Comparison of ENCODE assay signal across 8 cellular contexts in genomic region chr19:46487802-46488445, GRCh38. TPM values are rescaled to one million over a fixed set of nuclear protein-coding genes. Genes with fewer than 3 reads are reported as not detected.
DNase-seq lines count a peak whose midpoint lies in the region; ATAC-seq, FAIRE-seq and TF ChIP-seq lines count a peak whose summit lies in the region.

No MANE protein-coding gene starts in this region.

- peaks cover 6% of the 10 kb centered on the region; the same call in 1 of the 2 replicates for H3K9me3 ChIP-seq in AG04450 (ENCODE audit: control insufficient read depth, insufficient read depth, low read length)
- no peaks in the 10 kb centered on the region for H3K9me3 ChIP-seq in H1 (ENCODE audit: insufficient read depth in 2 of 2, low read depth in 1 of 2, low read length in 1 of 2)

- H2BK15ac ChIP-seq in H1 (ENCODE audit: low read length) (no peak overlapping the region), mesendoderm (replicated peaks; ENCODE audit: low read depth) (no peak overlapping the region)

- peaks cover 38% of the 10 kb centered on the region for H3K27me3 ChIP-seq in AG04450 (ENCODE audit: control insufficient read depth, insufficient read depth, low read length)
- H3K27me3 ChIP-seq in GM23338 (ENCODE audit: insufficient read depth) = peaks cover 68% of the 10 kb centered on the region
- H3K27me3 ChIP-seq in H1 (replicated peaks in 1 of 4; ENCODE audit: control insufficient read depth in 3 of 4, extremely low read depth in 1 of 4, insufficient read depth in 3 of 4, low read length in 3 of 4) = peaks cover 21 to 64% (median 53%) of the 10 kb centered on the region in 4 experiments
- peaks cover 30% of the 10 kb centered on the region for H3K27me3 ChIP-seq in mesendoderm (ENCODE audit: insufficient read depth, low read length, poor library complexity)

- H4K8ac ChIP-seq in H1 (ENCODE audit: extremely low read depth, insufficient read depth, low read length) = peak overlapping the region; percentile 37; the same call in 1 of the 2 replicates
- no peak overlapping the region for H4K8ac ChIP-seq in mesendoderm (ENCODE audit: low read depth, low read length)

- TF ChIP-seq CTCF in AG04450 (IDR thresholded peaks at IDR 0.05; ENCODE audit: low read depth, low read length) (peak; percentile 96), GM23338 (conservative IDR thresholded peaks at IDR 0.05; ENCODE audit: low read depth in 2 of 2) (peak; percentile 88 to 96), H1 (IDR thresholded peaks at IDR 0.05; ENCODE audit: control extremely low read depth in 1 of 3, insufficient read depth in 1 of 3, low read depth in 1 of 3, low read length in 3 of 3) (peak; percentile 91 to 98 (median 97))

- TF ChIP-seq EP300 in H1 (IDR thresholded peaks at IDR 0.05; ENCODE audit: borderline replicate concordance in 1 of 2, low read depth in 2 of 2, low read length in 2 of 2) = no peak

- H2BK5ac ChIP-seq in H1 (ENCODE audit: low read depth, low read length) (no peak overlapping the region), mesendoderm (ENCODE audit: low read length) (no peak overlapping the region)

- H4K20me1 ChIP-seq in GM23338 (replicated peaks; ENCODE audit: insufficient read depth) (no peaks in the 10 kb centered on the region), H1 (replicated peaks in 1 of 2; ENCODE audit: control insufficient read depth in 1 of 2, insufficient read depth in 2 of 2, low read length in 2 of 2) (peaks cover 3 to 6% of the 10 kb centered on the region in 2 experiments)

- H3K27ac Mint-ChIP-seq in GM23338 = no peak overlapping the region
- no peak overlapping the region for H3K27ac Mint-ChIP-seq in activated CD8-positive, alpha-beta T cell treated with anti-CD3 and anti-CD28 coated beads, Interleukin-2, amount 10 ng/mL, durations not matched to agents 7 days and 5 days

- H3K23ac ChIP-seq in H1 (ENCODE audit: insufficient read length) = no peak overlapping the region
- H3K23ac ChIP-seq in mesendoderm (ENCODE audit: low read length) = no peak overlapping the region

- no peaks in the 10 kb centered on the region for H3K36me3 Mint-ChIP-seq in GM23338 (ENCODE audit: low read depth)
- H3K36me3 Mint-ChIP-seq in activated CD8-positive, alpha-beta T cell treated with anti-CD3 and anti-CD28 coated beads, Interleukin-2, amount 10 ng/mL, durations not matched to agents 7 days and 5 days (ENCODE audit: low read depth) = no peaks in the 10 kb centered on the region

- peak overlapping the region; percentile 81 for H3K4me3 Mint-ChIP-seq in GM23338
- no peak overlapping the region for H3K4me3 Mint-ChIP-seq in activated CD8-positive, alpha-beta T cell treated with anti-CD3 and anti-CD28 coated beads, Interleukin-2, amount 10 ng/mL, durations not matched to agents 7 days and 5 days

- H3K27me3 Mint-ChIP-seq in GM23338 (ENCODE audit: insufficient read depth, low read depth, poor library complexity) = peaks cover 64% of the 10 kb centered on the region
- peaks cover 55% of the 10 kb centered on the region for H3K27me3 Mint-ChIP-seq in activated CD8-positive, alpha-beta T cell treated with anti-CD3 and anti-CD28 coated beads, Interleukin-2, amount 10 ng/mL, durations not matched to agents 7 days and 5 days (ENCODE audit: low read depth)

- peaks cover 22% of the 10 kb centered on the region for H3K4me1 Mint-ChIP-seq in GM23338
- peaks cover 9% of the 10 kb centered on the region for H3K4me1 Mint-ChIP-seq in activated CD8-positive, alpha-beta T cell treated with anti-CD3 and anti-CD28 coated beads, Interleukin-2, amount 10 ng/mL, durations not matched to agents 7 days and 5 days (ENCODE audit: low read depth)

- CTCF ChIA-PET in AG04450 (lab: Charles Lee) = interaction anchor here (0.9 to 6.0 kb wide), 8 partner anchors 10 to 205 kb away, joined by 3 to 103 read pairs (median 4); partner anchors contain the start of gene CCDC8
- CTCF ChIA-PET in activated CD8-positive, alpha-beta T cell treated with anti-CD3 and anti-CD28 coated beads, Interleukin-2, amount 10 ng/mL, durations not matched to agents 7 days and 5 days (lab: Charles Lee) = interaction anchor here (0.6 to 2.8 kb wide), 10 partner anchors 14 to 208 kb away, joined by 3 to 23 read pairs (median 4); partner anchors contain the start of gene PPP5C
- CTCF ChIA-PET in H1 (lab: Charles Lee; ENCODE audit: partially characterized antibody) = interaction anchor here (0.8 to 6.7 kb wide), 28 partner anchors 9 to 208 kb away, joined by 3 to 254 read pairs (median 5); partner anchors contain the start of genes PNMA8A and PNMA8B

- no peak overlapping the region for H2BK120ac ChIP-seq in H1 (replicated peaks; ENCODE audit: low read depth, low read length)
- H2BK120ac ChIP-seq in mesendoderm (ENCODE audit: low read depth, low read length) = no peak overlapping the region

- 6% methylated on average over 27 of the region's 38 CpGs; no CpG with 5 or more reads in 1 of the 2 experiments for WGBS in H1 (ENCODE audit: extremely low coverage in 1 of 2, insufficient coverage in 1 of 2, insufficient read length in 1 of 2, insufficient replicate concordance in 2 of 2, low coverage in 1 of 2, low lambda C conversion rate in 2 of 2, missing lambda C conversion rate in 1 of 2), 2 experiments
- WGBS in mesendoderm (ENCODE audit: extremely low coverage, insufficient coverage, low lambda C conversion rate) = no CpG with 5 or more reads among the region's 38 CpGs

- peak overlapping the region; percentile 55; the same call in 1 of the 2 replicates for H2BK12ac ChIP-seq in H1 (ENCODE audit: low read depth, low read length)

- H3K79me1 ChIP-seq in H1 (ENCODE audit: low read depth, low read length) = no peaks in the 10 kb centered on the region
- H3K79me1 ChIP-seq in mesendoderm (ENCODE audit: low read length) = no peaks in the 10 kb centered on the region

- H3K23me2 ChIP-seq in H1 (ENCODE audit: low read depth, low read length) = peaks cover 6% of the 10 kb centered on the region; the same call in 1 of the 2 replicates

- no peak overlapping the region for H3K14ac ChIP-seq in H1 (ENCODE audit: insufficient read length)

- H3K4ac ChIP-seq in H1 (replicated peaks; ENCODE audit: insufficient read length, low read depth, low read length) = no peak overlapping the region
- H3K4ac ChIP-seq in mesendoderm (ENCODE audit: low read depth, low read length) = no peak overlapping the region

- H4K5ac ChIP-seq in H1 (ENCODE audit: insufficient read length, low read depth, low read length) (no peak overlapping the region), mesendoderm (ENCODE audit: low read length) (no peak overlapping the region)

- H3K9me3 Mint-ChIP-seq in GM23338 = no peaks in the 10 kb centered on the region
- H3K9me3 Mint-ChIP-seq in activated CD8-positive, alpha-beta T cell treated with anti-CD3 and anti-CD28 coated beads, Interleukin-2, amount 10 ng/mL, durations not matched to agents 7 days and 5 days (ENCODE audit: insufficient read depth) = no peaks in the 10 kb centered on the region

- H3K79me2 ChIP-seq in GM23338 (replicated peaks; ENCODE audit: insufficient read depth) = no peaks in the 10 kb centered on the region
- no peaks in the 10 kb centered on the region for H3K79me2 ChIP-seq in H1 (ENCODE audit: control insufficient read depth in 1 of 2, insufficient read depth in 2 of 2, low read length in 2 of 2)
- H3K79me2 ChIP-seq in mesendoderm (ENCODE audit: control insufficient read depth, insufficient read depth, low read length) = no peaks in the 10 kb centered on the region

- no peak overlapping the region for H4K91ac ChIP-seq in H1 (replicated peaks; ENCODE audit: insufficient read length, low read length)

- peak; percentile 98 to 99 for TF ChIP-seq RAD21 in H1 (IDR thresholded peaks at IDR 0.05 in 1 of 2, conservative IDR thresholded peaks at IDR 0.05 in 1 of 2; ENCODE audit: low read depth in 2 of 2, low read length in 2 of 2)

- H3K4me1 ChIP-seq in GM23338 (ENCODE audit: insufficient read depth) = peaks cover 21% of the 10 kb centered on the region; the same call in 1 of the 2 replicates
- peaks cover 0 to 23% (median 14%) of the 10 kb centered on the region in 4 experiments; a peak in 6 of 7 replicates for H3K4me1 ChIP-seq in H1 (replicated peaks in 1 of 4; ENCODE audit: control insufficient read depth in 3 of 4, insufficient read depth in 4 of 4, low read length in 3 of 4)
- no peaks in the 10 kb centered on the region for H3K4me1 ChIP-seq in mesendoderm (ENCODE audit: control insufficient read depth, low read depth, low read length)

- H3K4me2 ChIP-seq in GM23338 = peak overlapping the region; percentile 89
- H3K4me2 ChIP-seq in H1 (ENCODE audit: insufficient read depth in 1 of 2, low read depth in 2 of 2, low read length in 2 of 2) = peak overlapping the region; percentile 53 to 74
- peak overlapping the region; percentile 54 for H3K4me2 ChIP-seq in mesendoderm (ENCODE audit: low read length)

- H3K9me2 ChIP-seq in GM23338 (ENCODE audit: insufficient read depth) = no peaks in the 10 kb centered on the region

- H2AK5ac ChIP-seq in H1 (ENCODE audit: low read depth, low read length) = no peak overlapping the region
- no peak overlapping the region for H2AK5ac ChIP-seq in mesendoderm (ENCODE audit: low read length)

- H3K27ac ChIP-seq in AG04450 (ENCODE audit: low read depth, low read length) = no peak overlapping the region
- no peak overlapping the region for H3K27ac ChIP-seq in GM23338 (ENCODE audit: low read depth)
- H3K27ac ChIP-seq in H1 (ENCODE audit: low read depth, low read length) = no peak overlapping the region
- H3K27ac ChIP-seq in mesendoderm (ENCODE audit: low read depth, low read length) = no peak overlapping the region

- DNase-seq in AG04450 (ENCODE audit: low read depth, low spot score) (no peak), GM23338 (ENCODE audit: low spot score) (peak; percentile 93), NCI-H526 treated with DMSO at 0.1 percent for 48 hours (lab: John Stamatoyannopoulos, UW) (peak; percentile 11), H1 (ENCODE audit: low read depth in 1 of 2, low spot score in 2 of 2) (peak; percentile 39 to 98), mesendoderm (peak; percentile 72)
- DNase-seq in activated CD8-positive, alpha-beta T cell treated with anti-CD3 and anti-CD28 coated beads, Interleukin-2, amount 10 ng/mL, durations not matched to agents 7 days and 5 days = peak; percentile 82
- peak; percentile 79 for DNase-seq in stimulated activated CD8-positive, alpha-beta memory T cell treated with anti-CD3 and anti-CD28 coated beads, Interleukin-15, amount 100 ng/mL, for 24 hours (ENCODE audit: low read depth)

- H3K18ac ChIP-seq in H1 (ENCODE audit: extremely low read depth, low read length) = no peak overlapping the region; the same call in 1 of the 2 replicates
- H3K18ac ChIP-seq in mesendoderm (ENCODE audit: low read length) = no peak overlapping the region

- H3K36me3 ChIP-seq in GM23338 (ENCODE audit: insufficient read depth) (no peaks in the 10 kb centered on the region), H1 (ENCODE audit: control insufficient read depth in 2 of 4, insufficient read depth in 4 of 4, low read length in 3 of 4) (no peaks in the 10 kb centered on the region), mesendoderm (ENCODE audit: control insufficient read depth, insufficient read depth, low read length) (no peaks in the 10 kb centered on the region)

- H2AFZ ChIP-seq in GM23338 = peak overlapping the region; percentile 92
- H2AFZ ChIP-seq in H1 (ENCODE audit: low read length) = peak overlapping the region; percentile 60; the same call in 1 of the 2 replicates

- H3K4me3 ChIP-seq in AG04450 (ENCODE audit: low read depth, low read length) (peak overlapping the region; percentile 52), GM23338 (peak overlapping the region; percentile 63), H1 (ENCODE audit: extremely low read depth in 1 of 4, insufficient read depth in 2 of 4, low read depth in 3 of 4, low read length in 4 of 4) (peak overlapping the region in 3 of 4 experiments; percentile 31 to 50 (median 43); a peak in 6 of 8 replicates), mesendoderm (ENCODE audit: low read length) (no peak overlapping the region)

- H3K9ac ChIP-seq in H1 (replicated peaks in 1 of 4; ENCODE audit: extremely low read depth in 1 of 4, low read depth in 3 of 4, low read length in 3 of 4) (no peak overlapping the region; a peak in 1 of 7 replicates), mesendoderm (ENCODE audit: low read length) (peak overlapping the region; percentile 47)

- 0 out of 2 replicates have a peak, but pooled peaks cover 3% of the 10 kb centered on the region for H3F3A ChIP-seq in GM23338 (replicated peaks; ENCODE audit: low read depth)

- ATAC-seq in GM23338 (peak; percentile 63), GM21447 (IDR thresholded peaks at IDR 0.05; ENCODE audit: unreplicated experiment) (no peak)
- ATAC-seq in activated CD8-positive, alpha-beta T cell treated with anti-CD3 and anti-CD28 coated beads, Interleukin-2, amount 10 ng/mL, durations not matched to agents 7 days and 5 days = peak; percentile 78

- H3K56ac ChIP-seq in H1 (replicated peaks; ENCODE audit: insufficient read length, low read depth, low read length) (no peak overlapping the region), mesendoderm (ENCODE audit: low read length) (peak overlapping the region; percentile 62)

- POLR2A ChIA-PET in AG04450 (lab: Yijun Ruan, JAX) = interaction anchor here (1.6 kb wide), 1 partner anchor 74 kb away, joined by 4 read pairs; the partner anchor contains the start of gene CCDC8
- POLR2A ChIA-PET in activated CD8-positive, alpha-beta T cell treated with anti-CD3 and anti-CD28 coated beads, Interleukin-2, amount 10 ng/mL, durations not matched to agents 7 days and 5 days (lab: Charles Lee) = interaction anchor here (0.6 kb wide), 1 partner anchor 86 kb away, joined by 6 read pairs; no protein-coding TSS in a partner anchor
- POLR2A ChIA-PET in H1 (lab: Charles Lee; ENCODE audit: partially characterized antibody) = interaction anchor here (0.7 to 1.7 kb wide), 7 partner anchors 10 to 227 kb away, joined by 3 to 6 read pairs (median 4); partner anchors contain the start of gene CCDC8

- FAIRE-seq in H1 (lab: Jason Lieb, UNC) = peak; percentile 52

- H2BK20ac ChIP-seq in H1 (ENCODE audit: low read length) = 0 out of 2 replicates have a peak overlapping the region, but pooled peaks have one; percentile 1

- no peak for TF ChIP-seq POLR2A in H1 (IDR thresholded peaks at IDR 0.05; ENCODE audit: control extremely low read depth in 1 of 2, low read depth in 2 of 2, low read length in 2 of 2)

RNA-seq across cellular contexts. Expression of gene PNMA8B, which starts 7.7 kb away (rescaled TPM):
- polyA plus RNA-seq in AG04450 (2011; rRNA removed) (0.17 and 0.24 TPM in 2 replicates), GM23338 (2016; fragmentation: Nextera tagmentation; extraction: Ambion mirVana) (0.44 and 0.80 TPM in 2 replicates), H1 (2011; rRNA removed) (0.48 and 0.94 TPM in 2 replicates)
- polyA minus RNA-seq in AG04450 (2011; rRNA and poly(A)+ RNA removed) = 0.26 and 0.37 TPM in 2 replicates
- 1.6 and 1.7 TPM in 2 replicates for total RNA-seq in GM23338 (2014; rRNA removed; shearing (Covaris generic))
- total RNA-seq in activated CD8-positive, alpha-beta T cell treated with anti-CD3 and anti-CD28 coated beads, Interleukin-2, amount 10 ng/mL, durations not matched to agents 7 days and 5 days = under 1 TPM in 1 of 2 experiments, not detected in 1; 0.05 TPM
- total RNA-seq in H1 (2021; fragmentation: NEBNext Ultra II Directional; extraction: Animal tissue kit (Norgen Biotek cat#: 25700)) = 1.2 and 1.4 TPM in 2 replicates
- 0.75 TPM for polyA plus RNA-seq in H1 (2011; cell fraction: cytosol; rRNA removed)
- 1.4 TPM for polyA plus RNA-seq in H1 (2011; cell fraction: nucleus; rRNA removed)
- 1.4 to 1.8 TPM (median 1.6 TPM) in 4 replicates for polyA plus RNA-seq in H1 (2012, experiment 1 of 2)
- 1.1 TPM for polyA plus RNA-seq in H1 (2012, experiment 2 of 2)
- polyA plus RNA-seq in H1 (2013, experiment 1 of 2) = 0.69 TPM
- 0.72 TPM for polyA plus RNA-seq in H1 (2013, experiment 2 of 2)
- 0.68 and 0.88 TPM in 2 replicates for polyA minus RNA-seq in H1 (2011; rRNA and poly(A)+ RNA removed)
- polyA minus RNA-seq in H1 (2011; cell fraction: cytosol; rRNA and poly(A)+ RNA removed) = 1.2 TPM
- polyA minus RNA-seq in H1 (2011; cell fraction: nucleus; rRNA and poly(A)+ RNA removed) = 1.3 TPM
- 0.10 TPM for polyA plus RNA-seq in mesendoderm (2013, experiment 1 of 2)
- polyA plus RNA-seq in mesendoderm (2013, experiment 2 of 2) = 0.15 TPM

RNA-seq across cellular contexts. Expression of gene PNMA8A, which starts 16.6 kb away (rescaled TPM):
- 4.0 and 4.2 TPM in 2 replicates for polyA plus RNA-seq in AG04450 (2011; rRNA removed)
- polyA minus RNA-seq in AG04450 (2011; rRNA and poly(A)+ RNA removed) = 1.9 and 2.7 TPM in 2 replicates
- total RNA-seq in GM23338 (2014; rRNA removed; shearing (Covaris generic)) = 17.8 and 19.6 TPM in 2 replicates
- 21.7 and 28.0 TPM in 2 replicates for polyA plus RNA-seq in GM23338 (2016; fragmentation: Nextera tagmentation; extraction: Ambion mirVana)
- not detected for total RNA-seq in activated CD8-positive, alpha-beta T cell treated with anti-CD3 and anti-CD28 coated beads, Interleukin-2, amount 10 ng/mL, durations not matched to agents 7 days and 5 days
- 21.6 and 22.8 TPM in 2 replicates for total RNA-seq in H1 (2021; fragmentation: NEBNext Ultra II Directional; extraction: Animal tissue kit (Norgen Biotek cat#: 25700))
- 9.2 and 10.0 TPM in 2 replicates for polyA plus RNA-seq in H1 (2011; rRNA removed)
- 17.7 TPM for polyA plus RNA-seq in H1 (2011; cell fraction: cytosol; rRNA removed)
- polyA plus RNA-seq in H1 (2011; cell fraction: nucleus; rRNA removed) = 10.5 TPM
- 18.2 to 23.5 TPM (median 22.2 TPM) in 4 replicates for polyA plus RNA-seq in H1 (2012, experiment 1 of 2)
- polyA plus RNA-seq in H1 (2012, experiment 2 of 2) = 5.2 TPM
- 13.0 TPM for polyA plus RNA-seq in H1 (2013, experiment 1 of 2)
- polyA plus RNA-seq in H1 (2013, experiment 2 of 2) = 14.5 TPM
- 12.3 and 19.4 TPM in 2 replicates for polyA minus RNA-seq in H1 (2011; rRNA and poly(A)+ RNA removed)
- 8.4 TPM for polyA minus RNA-seq in H1 (2011; cell fraction: cytosol; rRNA and poly(A)+ RNA removed)
- polyA minus RNA-seq in H1 (2011; cell fraction: nucleus; rRNA and poly(A)+ RNA removed) = 7.3 TPM
- 12.5 TPM for polyA plus RNA-seq in mesendoderm (2013, experiment 1 of 2)
- polyA plus RNA-seq in mesendoderm (2013, experiment 2 of 2) = 13.0 TPM

RNA-seq across cellular contexts. Expression of gene PNMA8C, which starts 59.2 kb away (rescaled TPM):
- 0.19 and 0.21 TPM in 2 replicates for polyA plus RNA-seq in AG04450 (2011; rRNA removed)
- 0.51 and 0.87 TPM in 2 replicates for polyA minus RNA-seq in AG04450 (2011; rRNA and poly(A)+ RNA removed)
- total RNA-seq in GM23338 (2014; rRNA removed; shearing (Covaris generic)) = 2.3 and 2.6 TPM in 2 replicates
- polyA plus RNA-seq in GM23338 (2016; fragmentation: Nextera tagmentation; extraction: Ambion mirVana) = 0.44 and 0.59 TPM in 2 replicates
- total RNA-seq in activated CD8-positive, alpha-beta T cell treated with anti-CD3 and anti-CD28 coated beads, Interleukin-2, amount 10 ng/mL, durations not matched to agents 7 days and 5 days = under 1 TPM in 1 of 2 experiments, not detected in 1; 0.08 TPM
- total RNA-seq in H1 (2021; fragmentation: NEBNext Ultra II Directional; extraction: Animal tissue kit (Norgen Biotek cat#: 25700)) = 1.7 and 1.8 TPM in 2 replicates
- 0.46 and 0.53 TPM in 2 replicates for polyA plus RNA-seq in H1 (2011; rRNA removed)
- polyA plus RNA-seq in H1 (2011; cell fraction: cytosol; rRNA removed) = 0.48 TPM
- polyA plus RNA-seq in H1 (2011; cell fraction: nucleus; rRNA removed) = 0.46 TPM
- 0.66 to 1.0 TPM (median 0.76 TPM) in 4 replicates for polyA plus RNA-seq in H1 (2012, experiment 1 of 2)
- polyA plus RNA-seq in H1 (2012, experiment 2 of 2) = 0.10 TPM
- polyA plus RNA-seq in H1 (2013, experiment 1 of 2) = 0.57 TPM
- polyA plus RNA-seq in H1 (2013, experiment 2 of 2) = 0.63 TPM
- 0.91 and 1.1 TPM in 2 replicates for polyA minus RNA-seq in H1 (2011; rRNA and poly(A)+ RNA removed)
- polyA minus RNA-seq in H1 (2011; cell fraction: cytosol; rRNA and poly(A)+ RNA removed) = 0.59 TPM
- 0.50 TPM for polyA minus RNA-seq in H1 (2011; cell fraction: nucleus; rRNA and poly(A)+ RNA removed)
- 0.08 TPM for polyA plus RNA-seq in mesendoderm (2013, experiment 1 of 2)
- polyA plus RNA-seq in mesendoderm (2013, experiment 2 of 2) = 0.10 TPM

Comparison
In these comparisons a context has a peak if more than half of its experiments do, and no peak if none do; other contexts are left out.
1. RNA of gene PNMA8A, which starts 16.6 kb away (total RNA-seq): 21.6 to 22.8 TPM in H1 and 17.8 to 19.6 TPM in GM23338; not detected in activated CD8-positive, alpha-beta T cell treated with anti-CD3 and anti-CD28 coated beads, Interleukin-2, amount 10 ng/mL, durations not matched to agents 7 days and 5 days; every median in the first group is over 10 times any median in the second.
2. Peak in every context shown above with its lines, with median percentiles within 50 percentile points of each other: CTCF ChIP-seq and H3K4me2 ChIP-seq.